In genomic region chr5:54703568-54704255, GRCh38 we compare ENCODE assay signal across 14 cellular contexts.
A peak's percentile ranks its signal among the peaks of the same experiment; 100 is the strongest.
DNase-seq lines count a peak whose midpoint lies in the region; ATAC-seq and TF ChIP-seq lines count a peak whose summit lies in the region.
"Had no signal": no experiment of that assay in that cellular context is flagged by ENCODE, and none has a peak within 500 bp of the region (broad histone marks: within the 10 kb centered on the region; RNA-seq: fewer than 3 reads in every experiment).

No MANE protein-coding gene starts in this region.

- peak overlapping the region; percentile 96 for H3K23ac ChIP-seq in IMR-90 (ENCODE audit: low read depth, low read length)
- no peak overlapping the region for H3K23ac ChIP-seq in mesenchymal stem cell (ENCODE audit: low read length in 2 of 2)

- TF ChIP-seq POLR2A in IMR-90 (IDR thresholded peaks at IDR 0.05; ENCODE audit: low read depth, low read length) = no peak

- peak overlapping the region; percentile 98 for H2AK5ac ChIP-seq in IMR-90 (ENCODE audit: low read depth, low read length)
- H2AK5ac ChIP-seq in mesenchymal stem cell (ENCODE audit: low read length, severe bottlenecking) = no peak overlapping the region

- dilution Hi-C loops in IMR-90 (cut with HindIII; ENCODE audit: low sequenced_read_pairs, unreplicated experiment) = no loop called here

- H3K36me3 ChIP-seq in IMR-90 (ENCODE audit: control insufficient read depth, insufficient read depth, low read length) = no peaks in the 10 kb centered on the region
- H3K36me3 ChIP-seq in mesenchymal stem cell (ENCODE audit: control insufficient read depth in 1 of 2, insufficient read depth in 2 of 2, low read depth in 1 of 2, low read length in 2 of 2) = no peaks in the 10 kb centered on the region
- H3K36me3 ChIP-seq in subcutaneous abdominal adipose tissue (ENCODE audit: control insufficient read depth in 5 of 5, insufficient read depth in 5 of 5, low read length in 5 of 5) = no peaks in the 10 kb centered on the region
- H3K36me3 ChIP-seq: WERI-Rb-1 had no signal

- CTCF ChIA-PET in IMR-90 (lab: Yijun Ruan, JAX) = interaction anchor here (0.8 kb wide), 1 partner anchor 16 kb away, joined by 3 read pairs; no protein-coding TSS in a partner anchor

- H2AK9ac ChIP-seq in IMR-90 (replicated peaks; ENCODE audit: low read depth, low read length, poor library complexity) = peak overlapping the region; percentile 76

- H2BK12ac ChIP-seq in mesenchymal stem cell (ENCODE audit: low read length in 2 of 2) = peak overlapping the region; percentile 13 to 76

- H3K9me3 ChIP-seq in IMR-90 (ENCODE audit: control insufficient read depth, insufficient read depth, low read length) (no peaks in the 10 kb centered on the region), mesenchymal stem cell (ENCODE audit: control insufficient read depth, low read length) (no peaks in the 10 kb centered on the region), subcutaneous abdominal adipose tissue (ENCODE audit: control insufficient read depth in 5 of 5, low read length in 5 of 5) (no peaks in the 10 kb centered on the region)

- H2BK5ac ChIP-seq in IMR-90 (ENCODE audit: low read depth, low read length, poor library complexity, severe bottlenecking) (peak overlapping the region; percentile 96), mesenchymal stem cell (ENCODE audit: low read depth, low read length, poor library complexity, severe bottlenecking) (no peak overlapping the region)

- H3K18ac ChIP-seq in IMR-90 (ENCODE audit: low read depth, low read length) (peak overlapping the region; percentile 80), mesenchymal stem cell (ENCODE audit: low read depth in 1 of 2, low read length in 2 of 2) (peak overlapping the region; percentile 31 to 67)

- peaks cover 27% of the 10 kb centered on the region for H3K4me1 ChIP-seq in IMR-90 (ENCODE audit: control insufficient read depth, insufficient read depth, low read length)
- H3K4me1 ChIP-seq in mesenchymal stem cell (ENCODE audit: control insufficient read depth, insufficient read depth, low read depth, low read length) = peaks cover 6% of the 10 kb centered on the region
- peaks cover 13 to 38% (median 36%) of the 10 kb centered on the region in 5 donors for H3K4me1 ChIP-seq in subcutaneous abdominal adipose tissue (ENCODE audit: control insufficient read depth in 5 of 5, insufficient read depth in 5 of 5, low read length in 5 of 5)

- peak overlapping the region; percentile 98 for H2BK120ac ChIP-seq in IMR-90 (ENCODE audit: low read depth, low read length)
- peak overlapping the region; percentile 39 for H2BK120ac ChIP-seq in mesenchymal stem cell (ENCODE audit: low read depth, low read length)

- H3K27ac ChIP-seq in IMR-90 (ENCODE audit: insufficient read depth, low read length) = peak overlapping the region; percentile 78
- peak overlapping the region; percentile 40 to 88 for H3K27ac ChIP-seq in coronary artery
- no peak overlapping the region for H3K27ac ChIP-seq in mesenchymal stem cell (ENCODE audit: low read length, poor library complexity, severe bottlenecking)
- peak overlapping the region; percentile 64 for H3K27ac ChIP-seq in subcutaneous abdominal adipose tissue (ENCODE audit: low read depth, low read length)
- H3K27ac ChIP-seq: WERI-Rb-1 had no signal

- no peak overlapping the region for H3K4me3 ChIP-seq in IMR-90 (ENCODE audit: insufficient read depth, low read depth, low read length)
- H3K4me3 ChIP-seq in coronary artery = peak overlapping the region; percentile 47
- peak overlapping the region in 1 of 2 experiments; percentile 61 for H3K4me3 ChIP-seq in mesenchymal stem cell (ENCODE audit: insufficient read depth in 1 of 2, low read depth in 1 of 2, low read length in 2 of 2)
- H3K4me3 ChIP-seq in subcutaneous abdominal adipose tissue (ENCODE audit: low read depth in 1 of 5, low read length in 5 of 5) = peak overlapping the region in 4 of 5 donors; percentile 12 to 44 (median 39)
- H3K4me3 ChIP-seq: lung had no signal

- peak overlapping the region; percentile 100 for H3K4ac ChIP-seq in IMR-90 (ENCODE audit: low read depth, low read length)
- peak overlapping the region; percentile 77 to 88 for H3K4ac ChIP-seq in mesenchymal stem cell (ENCODE audit: low read depth in 1 of 2, low read length in 2 of 2)

- H3K4me2 ChIP-seq in IMR-90 (ENCODE audit: low read depth, low read length) (peak overlapping the region; percentile 2; the same call in 1 of the 2 replicates), mesenchymal stem cell (ENCODE audit: low read length, poor library complexity, severe bottlenecking) (no peak overlapping the region)

- H3K27me3 ChIP-seq in IMR-90 (ENCODE audit: control insufficient read depth, insufficient read depth, low read length) (no peaks in the 10 kb centered on the region), mesenchymal stem cell (ENCODE audit: control insufficient read depth in 1 of 2, insufficient read depth in 1 of 2, low read length in 2 of 2) (no peaks in the 10 kb centered on the region), subcutaneous abdominal adipose tissue (ENCODE audit: control insufficient read depth in 5 of 5, insufficient read depth in 4 of 5, low read length in 5 of 5) (no peaks in the 10 kb centered on the region)

- no peaks in the 10 kb centered on the region for H4K20me1 ChIP-seq in IMR-90 (ENCODE audit: insufficient read depth, low read length)

- TF ChIP-seq CTCF in IMR-90 (conservative IDR thresholded peaks at IDR 0.05; ENCODE audit: low read depth, low read length) (no peak), coronary artery (IDR thresholded peaks at IDR 0.05) (no peak)

- WGBS in IMR-90 (ENCODE audit: extremely low coverage in 2 of 2, insufficient read length in 1 of 2), 2 experiments = no CpG with 5 or more reads among the region's 10 CpGs
- 86% methylated on average over 10 of the region's 10 CpGs for WGBS in mesenchymal stem cell

- peaks cover 7 to 32% of the 10 kb centered on the region in 2 experiments; a peak in 3 of 4 replicates for H3K79me1 ChIP-seq in IMR-90 (ENCODE audit: low read depth in 1 of 2, low read length in 2 of 2)
- H3K79me1 ChIP-seq in mesenchymal stem cell (replicated peaks; ENCODE audit: low read length, poor library complexity, severe bottlenecking) = no peaks in the 10 kb centered on the region

- H4K91ac ChIP-seq in IMR-90 (ENCODE audit: insufficient read depth, low read depth, low read length) (peak overlapping the region; percentile 91), mesenchymal stem cell (ENCODE audit: low read length) (peak overlapping the region; percentile 87)

- H2AFZ ChIP-seq in IMR-90 (replicated peaks; ENCODE audit: low read length, poor library complexity) (peak overlapping the region; percentile 45), mesenchymal stem cell (ENCODE audit: low read depth, low read length) (no peak overlapping the region)

- H2BK20ac ChIP-seq in IMR-90 (ENCODE audit: low read depth, low read length) = peak overlapping the region; percentile 97

- TF ChIP-seq RAD21 in IMR-90 (IDR thresholded peaks at IDR 0.05; ENCODE audit: low read length) = no peak

- H3K14ac ChIP-seq in IMR-90 (replicated peaks; ENCODE audit: low read depth, low read length) = peak overlapping the region; percentile 100
- H3K14ac ChIP-seq in mesenchymal stem cell (ENCODE audit: low read length in 2 of 2) = peak overlapping the region in 1 of 2 experiments; percentile 57

- H3K9ac ChIP-seq in IMR-90 (ENCODE audit: low read depth, low read length) (peak overlapping the region; percentile 21; the same call in 1 of the 2 replicates), mesenchymal stem cell (ENCODE audit: low read length) (peak overlapping the region; percentile 74), subcutaneous abdominal adipose tissue (ENCODE audit: low read length in 5 of 5) (no peak overlapping the region)

- peak overlapping the region; percentile 90 for H4K5ac ChIP-seq in IMR-90 (ENCODE audit: low read depth, low read length)

- peaks cover 15% of the 10 kb centered on the region for H3K9me1 ChIP-seq in IMR-90 (ENCODE audit: insufficient read depth, low read length)

- in situ Hi-C loops in IMR-90 (cut with MboI; ENCODE audit: low sequenced_read_pairs) = no loop called here

- no TSS peak for BruUV-seq in IMR-90 (replicated peaks; lab: Mats Ljungman, UMichigan)

- H2BK15ac ChIP-seq in IMR-90 (ENCODE audit: low read depth, low read length) = peak overlapping the region; percentile 99
- peak overlapping the region; percentile 71 for H2BK15ac ChIP-seq in mesenchymal stem cell (ENCODE audit: low read depth, poor library complexity, severe bottlenecking)

- peak; percentile 3; the same call in 1 of the 2 replicates for ATAC-seq in IMR-90 (ENCODE audit: low read depth)
- ATAC-seq: stimulated activated naive CD8-positive, alpha-beta T cell treated with anti-CD3 and anti-CD28 coated beads, Interleukin-15, Interleukin-2, amounts not matched to agents 100 U/mL and 50 U/mL, for 24 hours had no signal

- peak overlapping the region; percentile 65 for H3K56ac ChIP-seq in IMR-90 (ENCODE audit: extremely low read depth, insufficient read depth, low read length)

- intact Hi-C loops in IMR-90 (cut with micrococcal nuclease) = loop anchor here (2.0 to 5.0 kb wide), 4 partner anchors 41 to 186 kb away; partner anchors contain the start of gene SNX18

- H4K8ac ChIP-seq in IMR-90 (ENCODE audit: low read depth in 2 of 2, low read length in 2 of 2) = peak overlapping the region; percentile 49 to 94
- peak overlapping the region; percentile 41 for H4K8ac ChIP-seq in mesenchymal stem cell (ENCODE audit: low read length)

- DNase-seq in IMR-90 (no peak), coronary artery (ENCODE audit: low spot score) (no peak), mesenchymal stem cell (peak; percentile 22), H4 (ENCODE audit: low spot score) (no peak), A172 (ENCODE audit: low spot score) (no peak), SW 1271 (lab: John Stamatoyannopoulos, UW) (no peak)
- DNase-seq: activated naive CD4-positive, alpha-beta T cell treated with anti-CD3 and anti-CD28 coated beads for 36 hours; CD4-positive, alpha-beta memory T cell; erythroblast; posterior cingulate gyrus; stimulated activated naive CD8-positive, alpha-beta T cell treated with anti-CD3 and anti-CD28 coated beads, Interleukin-15, Interleukin-2, amounts not matched to agents 100 U/mL and 50 U/mL, for 24 hours; WERI-Rb-1 had no signal

- POLR2A ChIA-PET in IMR-90 (lab: Charles Lee; ENCODE audit: unreplicated experiment) = no interaction called here

TF ChIP-seq in IMR-90, 13 proteins besides CTCF, POLR2A, EP300 and RAD21 (continues in another document):
- TF ChIP-seq CEBPB (IDR thresholded peaks at IDR 0.05; ENCODE audit: low read depth, low read length) (no peak), MAFK (IDR thresholded peaks at IDR 0.05; ENCODE audit: low read depth, low read length) (no peak), ELK1 (IDR thresholded peaks at IDR 0.05; ENCODE audit: borderline replicate concordance, low read depth, low read length) (no peak)

Comparison
In these comparisons a context has a peak if more than half of its experiments do, and no peak if none do; other contexts are left out.
1. H3K9ac ChIP-seq: peak in IMR-90 (single experiment) and mesenchymal stem cell (single experiment); none in subcutaneous abdominal adipose tissue (0 of 5).